In the genomic region with DNA sequence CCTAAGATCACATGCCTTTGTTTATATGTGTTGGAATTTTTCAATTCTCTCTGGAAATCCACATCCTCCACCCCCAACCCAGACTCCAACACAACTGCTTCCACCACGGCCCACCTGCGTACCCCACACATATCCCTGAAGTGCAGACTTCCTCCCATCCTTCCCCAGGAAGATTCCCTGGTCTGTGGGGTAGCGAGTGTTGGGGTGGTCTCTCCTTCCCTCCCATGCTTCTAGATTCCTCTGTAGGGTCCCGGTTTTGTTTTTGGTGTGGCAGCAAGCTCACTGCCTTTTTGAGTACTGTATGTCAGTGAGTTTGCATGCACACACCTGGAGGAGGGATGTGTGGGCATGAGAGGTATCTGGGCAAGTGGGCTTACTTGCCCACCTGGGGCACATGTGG, we compare ENCODE assay signal across 21 cellular contexts.
DNase-seq lines count a peak whose midpoint lies in the region; ATAC-seq and TF ChIP-seq lines count a peak whose summit lies in the region.
"Had no signal": no experiment of that assay in that cellular context is flagged by ENCODE, and none has a peak within 500 bp of the region (broad histone marks: within the 10 kb centered on the region; RNA-seq: fewer than 3 reads in every experiment).

No MANE protein-coding gene starts in this region.

- no peak overlapping the region for H2AFZ ChIP-seq in DND-41 (ENCODE audit: low read depth, low read length)
- H2AFZ ChIP-seq in Loucy (ENCODE audit: low read length): no peak overlapping the region
- no peak overlapping the region for H2AFZ ChIP-seq in osteoblast (ENCODE audit: low read length)

- peaks cover 64% of the 10 kb centered on the region for H3K27me3 Mint-ChIP-seq in dendritic cell treated with granulocyte-macrophage colony-stimulating factor and Interleukin-4, amounts not matched to agents 40 ng/mL and 50 ng/mL, for 4 days
- H3K27me3 Mint-ChIP-seq in MCF 10A (ENCODE audit: insufficient read depth, unreplicated experiment): no peaks in the 10 kb centered on the region

- H4K20me1 ChIP-seq in DND-41 (ENCODE audit: insufficient read depth, low read length) (no peaks in the 10 kb centered on the region), Loucy (ENCODE audit: insufficient read depth, low read length, poor library complexity, severe bottlenecking) (no peaks in the 10 kb centered on the region), osteoblast (ENCODE audit: insufficient read depth, low read length) (no peaks in the 10 kb centered on the region)

- H3K27ac ChIP-seq in DND-41 (ENCODE audit: low read length): peak overlapping the region; percentile 91
- H3K27ac ChIP-seq in osteoblast (ENCODE audit: low read depth, low read length): no peak overlapping the region
- H3K27ac ChIP-seq: KMS-11, prostate gland, SJSA1 had no signal

- H3K79me2 ChIP-seq in DND-41 (ENCODE audit: insufficient read depth, low read length) (peaks cover 7% of the 10 kb centered on the region; the same call in 1 of the 2 replicates), Loucy (ENCODE audit: insufficient read depth, low read length) (no peaks in the 10 kb centered on the region), osteoblast (ENCODE audit: insufficient read depth, low read length) (no peaks in the 10 kb centered on the region)

- no peaks in the 10 kb centered on the region; the same call in 1 of the 2 replicates for H3K36me3 ChIP-seq in DND-41 (ENCODE audit: insufficient read depth, low read length)
- H3K36me3 ChIP-seq in Loucy (ENCODE audit: insufficient read depth, low read length): no peaks in the 10 kb centered on the region
- H3K36me3 ChIP-seq in osteoblast (ENCODE audit: insufficient read depth, low read length): no peaks in the 10 kb centered on the region
- H3K36me3 ChIP-seq: HAP-1, prostate gland, SJSA1, transverse colon had no signal

- H3K27me3 ChIP-seq in DND-41 (ENCODE audit: insufficient read depth, low read length, poor library complexity): no peaks in the 10 kb centered on the region
- H3K27me3 ChIP-seq in Loucy (ENCODE audit: insufficient read depth, low read length, poor library complexity, severe bottlenecking): no peaks in the 10 kb centered on the region
- H3K27me3 ChIP-seq in osteoblast (ENCODE audit: insufficient read depth, low read length): no peaks in the 10 kb centered on the region
- H3K27me3 ChIP-seq: SJSA1 had no signal

- no peaks in the 10 kb centered on the region for H3F3A ChIP-seq in Loucy (ENCODE audit: low read depth)

- H3K4me2 ChIP-seq in DND-41 (ENCODE audit: insufficient read depth, low read length) (peak overlapping the region; percentile 73; the same call in 1 of the 2 replicates), Loucy (ENCODE audit: low read depth, low read length, poor library complexity, severe bottlenecking) (peak overlapping the region; percentile 72), osteoblast (ENCODE audit: insufficient read depth, low read length) (no peak overlapping the region)
- H3K4me2 ChIP-seq: KMS-11 had no signal

- H3K9me3 ChIP-seq in DND-41 (ENCODE audit: insufficient read depth, low read length, severe bottlenecking) (no peaks in the 10 kb centered on the region), Loucy (ENCODE audit: insufficient read depth, low read depth, low read length) (no peaks in the 10 kb centered on the region), osteoblast (ENCODE audit: low read depth, low read length) (no peaks in the 10 kb centered on the region)
- H3K9me3 ChIP-seq: HAP-1, prostate gland, SJSA1, transverse colon had no signal

- intact Hi-C loops in dendritic cell treated with granulocyte-macrophage colony-stimulating factor and Interleukin-4, amounts not matched to agents 40 ng/mL and 50 ng/mL, for 4 days (cut with micrococcal nuclease): loop anchor here (5.0 kb wide), 2 partner anchors 38 to 73 kb away; no protein-coding TSS in a partner anchor
- intact Hi-C loops in MCF 10A (cut with micrococcal nuclease): no loop called here

- no TSS peak for BruUV-seq in MCF 10A (replicated peaks; lab: Mats Ljungman, UMichigan)

- no peaks in the 10 kb centered on the region for H3K9me2 ChIP-seq in Loucy (replicated peaks; ENCODE audit: low read depth, low read length)

- H3K4me3 ChIP-seq in DND-41 (ENCODE audit: low read depth in 1 of 2, low read length in 2 of 2): no peak overlapping the region; a peak in 1 of 4 replicates
- H3K4me3 ChIP-seq in Loucy (ENCODE audit: low read length, poor library complexity, severe bottlenecking): peak overlapping the region; percentile 69
- no peak overlapping the region for H3K4me3 ChIP-seq in osteoblast (ENCODE audit: insufficient read depth, low read length)
- H3K4me3 ChIP-seq: HAP-1, lung, prostate gland, SJSA1, transverse colon had no signal

- H3K9ac ChIP-seq in DND-41 (ENCODE audit: low read depth, low read length): peak overlapping the region; percentile 65; the same call in 1 of the 2 replicates
- H3K9ac ChIP-seq in Loucy (ENCODE audit: low read depth, low read length, poor library complexity, severe bottlenecking): peak overlapping the region; percentile 77
- H3K9ac ChIP-seq: KMS-11 had no signal

- H3K27ac Mint-ChIP-seq in dendritic cell treated with granulocyte-macrophage colony-stimulating factor and Interleukin-4, amounts not matched to agents 40 ng/mL and 50 ng/mL, for 4 days: peak overlapping the region; percentile 76
- H3K27ac Mint-ChIP-seq in MCF 10A (ENCODE audit: low read depth, unreplicated experiment): no peak overlapping the region
- H3K27ac Mint-ChIP-seq: CD8-positive, alpha-beta memory T cell; T-helper 17 cell had no signal

- no peak for DNase-seq in DND-41
- DNase-seq in osteoblast (ENCODE audit: insufficient read length, low spot score, missing footprints): peak; percentile 41
- no peak for DNase-seq in MCF 10A (ENCODE audit: unreplicated experiment)
- no peak for DNase-seq in EL
- DNase-seq: activated CD4-positive, alpha-beta T cell treated with anti-CD3 and anti-CD28 coated beads for 4 hours; glutamatergic neuron; NCI-H187 treated with DMSO at 0.1 percent for 48 hours; NCI-H526; T-helper 17 cell had no signal

- CTCF ChIA-PET in MCF 10A (lab: Yijun Ruan, JAX): interaction anchor here (1.7 kb wide), 1 partner anchor 64 kb away, joined by 3 read pairs; no protein-coding TSS in a partner anchor

- H3K4me3 Mint-ChIP-seq in dendritic cell treated with granulocyte-macrophage colony-stimulating factor and Interleukin-4, amounts not matched to agents 40 ng/mL and 50 ng/mL, for 4 days: no peak overlapping the region
- no peak overlapping the region for H3K4me3 Mint-ChIP-seq in MCF 10A (ENCODE audit: unreplicated experiment)
- H3K4me3 Mint-ChIP-seq: T-helper 17 cell had no signal

- H3K4me1 ChIP-seq in DND-41 (ENCODE audit: insufficient read depth, low read length) (peaks cover 36% of the 10 kb centered on the region), Loucy (ENCODE audit: insufficient read depth, low read length, poor library complexity, severe bottlenecking) (peaks cover 23% of the 10 kb centered on the region), osteoblast (ENCODE audit: insufficient read depth, low read length) (peaks cover 21% of the 10 kb centered on the region)
- H3K4me1 ChIP-seq: HAP-1 had no signal

- TF ChIP-seq CTCF in DND-41 (IDR thresholded peaks at IDR 0.05; ENCODE audit: borderline replicate concordance, extremely low read depth, low read length, poor library complexity, severe bottlenecking): no peak
- no peak for TF ChIP-seq CTCF in Loucy (conservative IDR thresholded peaks at IDR 0.05; ENCODE audit: low read length)
- no peak for TF ChIP-seq CTCF in osteoblast (IDR thresholded peaks at IDR 0.05; ENCODE audit: extremely low read depth, low read depth, low read length)
- TF ChIP-seq CTCF in MCF 10A (IDR thresholded peaks at IDR 0.05; ENCODE audit: unreplicated experiment): no peak

- peaks cover 56% of the 10 kb centered on the region for H3K4me1 Mint-ChIP-seq in dendritic cell treated with granulocyte-macrophage colony-stimulating factor and Interleukin-4, amounts not matched to agents 40 ng/mL and 50 ng/mL, for 4 days (ENCODE audit: low read depth)
- peaks cover 10% of the 10 kb centered on the region for H3K4me1 Mint-ChIP-seq in MCF 10A (ENCODE audit: insufficient read depth, unreplicated experiment)

- POLR2A ChIA-PET in MCF 10A (lab: Yijun Ruan, JAX): no interaction called here

- no peaks in the 10 kb centered on the region for H3K9me3 Mint-ChIP-seq in dendritic cell treated with granulocyte-macrophage colony-stimulating factor and Interleukin-4, amounts not matched to agents 40 ng/mL and 50 ng/mL, for 4 days
- H3K9me3 Mint-ChIP-seq in MCF 10A (ENCODE audit: unreplicated experiment): no peaks in the 10 kb centered on the region
- H3K9me3 Mint-ChIP-seq: activated naive CD4-positive, alpha-beta T cell treated with anti-CD3 and anti-CD28 coated beads, Interleukin-2, amount 50 U/mL, for 72 hours; CD8-positive, alpha-beta memory T cell had no signal

- no peaks in the 10 kb centered on the region for H3K36me3 Mint-ChIP-seq in dendritic cell treated with granulocyte-macrophage colony-stimulating factor and Interleukin-4, amounts not matched to agents 40 ng/mL and 50 ng/mL, for 4 days (ENCODE audit: low read depth)
- H3K36me3 Mint-ChIP-seq in MCF 10A (ENCODE audit: insufficient read depth, unreplicated experiment): peaks cover 7% of the 10 kb centered on the region
- H3K36me3 Mint-ChIP-seq: activated naive CD4-positive, alpha-beta T cell treated with anti-CD3 and anti-CD28 coated beads, Interleukin-2, amount 50 U/mL, for 72 hours; CD8-positive, alpha-beta memory T cell had no signal

- ATAC-seq in DND-41 (ENCODE audit: insufficient read depth, low read depth) (no peak), GM21825 (IDR thresholded peaks at IDR 0.05; ENCODE audit: unreplicated experiment) (no peak), GM21576 (IDR thresholded peaks at IDR 0.05; ENCODE audit: unreplicated experiment) (no peak)
